In the genomic region with DNA sequence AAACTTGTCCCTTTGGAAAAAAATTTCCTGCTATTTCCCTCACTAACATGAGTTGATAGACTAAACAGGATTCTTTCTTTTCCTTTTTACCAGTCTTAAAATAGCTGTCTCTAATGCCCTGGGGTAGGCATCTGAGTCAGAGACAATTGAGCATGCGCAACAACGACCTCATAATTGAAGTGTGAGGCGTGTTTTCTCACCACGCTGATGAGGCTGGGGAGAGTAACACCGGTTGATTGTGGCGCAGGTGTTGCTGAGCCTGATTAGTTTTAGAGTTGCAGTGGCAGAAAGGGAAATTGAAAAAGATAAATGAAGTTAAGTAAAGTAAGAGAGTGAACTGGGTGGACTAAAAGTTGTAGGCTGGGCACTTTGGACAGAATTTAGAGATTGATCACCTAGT, we compare ENCODE assay signal across 1 cellular context.
TF ChIP-seq lines count a peak whose summit lies in the region.

No MANE protein-coding gene starts in this region.

TF ChIP-seq in GM12878, 131 proteins besides CTCF, POLR2A, EP300 and RAD21 (continued from another document):
- TF ChIP-seq, protein P1, sequence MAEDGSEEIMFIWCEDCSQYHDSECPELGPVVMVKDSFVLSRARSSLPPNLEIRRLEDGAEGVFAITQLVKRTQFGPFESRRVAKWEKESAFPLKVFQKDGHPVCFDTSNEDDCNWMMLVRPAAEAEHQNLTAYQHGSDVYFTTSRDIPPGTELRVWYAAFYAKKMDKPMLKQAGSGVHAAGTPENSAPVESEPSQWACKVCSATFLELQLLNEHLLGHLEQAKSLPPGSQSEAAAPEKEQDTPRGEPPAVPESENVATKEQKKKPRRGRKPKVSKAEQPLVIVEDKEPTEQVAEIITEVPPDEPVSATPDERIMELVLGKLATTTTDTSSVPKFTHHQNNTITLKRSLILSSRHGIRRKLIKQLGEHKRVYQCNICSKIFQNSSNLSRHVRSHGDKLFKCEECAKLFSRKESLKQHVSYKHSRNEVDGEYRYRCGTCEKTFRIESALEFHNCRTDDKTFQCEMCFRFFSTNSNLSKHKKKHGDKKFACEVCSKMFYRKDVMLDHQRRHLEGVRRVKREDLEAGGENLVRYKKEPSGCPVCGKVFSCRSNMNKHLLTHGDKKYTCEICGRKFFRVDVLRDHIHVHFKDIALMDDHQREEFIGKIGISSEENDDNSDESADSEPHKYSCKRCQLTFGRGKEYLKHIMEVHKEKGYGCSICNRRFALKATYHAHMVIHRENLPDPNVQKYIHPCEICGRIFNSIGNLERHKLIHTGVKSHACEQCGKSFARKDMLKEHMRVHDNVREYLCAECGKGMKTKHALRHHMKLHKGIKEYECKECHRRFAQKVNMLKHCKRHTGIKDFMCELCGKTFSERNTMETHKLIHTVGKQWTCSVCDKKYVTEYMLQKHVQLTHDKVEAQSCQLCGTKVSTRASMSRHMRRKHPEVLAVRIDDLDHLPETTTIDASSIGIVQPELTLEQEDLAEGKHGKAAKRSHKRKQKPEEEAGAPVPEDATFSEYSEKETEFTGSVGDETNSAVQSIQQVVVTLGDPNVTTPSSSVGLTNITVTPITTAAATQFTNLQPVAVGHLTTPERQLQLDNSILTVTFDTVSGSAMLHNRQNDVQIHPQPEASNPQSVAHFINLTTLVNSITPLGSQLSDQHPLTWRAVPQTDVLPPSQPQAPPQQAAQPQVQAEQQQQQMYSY (CRISPR knock-in tag; IDR thresholded peaks at IDR 0.05) = no peak
- TF ChIP-seq NR2C1 (IDR thresholded peaks at IDR 0.05) = no peak
- no peak for TF ChIP-seq POLR2AphosphoS2 (IDR thresholded peaks at IDR 0.05; ENCODE audit: low read depth, low read length)
- no peak for TF ChIP-seq NFYA (IDR thresholded peaks at IDR 0.05; ENCODE audit: borderline replicate concordance, low read depth, low read length)
